ENCODE assay signal across 7 cellular contexts in the genomic region with DNA sequence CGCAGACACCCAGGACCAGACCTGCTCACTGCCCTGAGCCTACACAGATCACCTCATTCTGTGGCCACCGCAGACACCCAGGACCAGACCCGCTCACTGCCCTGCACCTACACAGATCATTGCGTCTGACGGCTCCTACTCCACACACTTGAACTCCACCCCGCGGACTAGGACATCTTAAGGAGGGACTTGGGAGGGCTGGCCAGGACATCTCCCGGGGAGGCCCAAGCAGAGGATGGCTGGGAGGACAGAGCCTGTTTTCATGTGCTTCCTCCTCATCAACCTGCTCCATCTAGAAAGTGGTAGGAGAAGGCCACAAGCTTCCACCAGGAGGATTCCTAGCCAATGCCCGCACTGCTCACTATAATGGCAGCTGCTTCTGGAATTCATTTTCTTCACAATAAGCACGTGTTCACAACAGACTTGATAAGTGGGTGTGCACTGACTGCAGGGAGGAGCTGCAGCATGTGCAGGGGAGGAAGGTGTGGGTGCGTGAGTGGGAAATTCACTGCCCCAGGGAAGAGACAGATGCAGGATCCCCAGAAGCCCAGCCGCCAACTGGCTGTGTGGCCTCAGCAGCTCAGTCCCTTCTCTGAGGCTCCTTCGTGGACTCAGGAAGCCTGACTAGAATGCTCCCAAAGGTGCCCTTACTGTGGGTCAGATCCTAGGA.
"Had no signal": no experiment of that assay in that cellular context is flagged by ENCODE, and none has a peak within 500 bp of the region (broad histone marks: within the 10 kb centered on the region; RNA-seq: fewer than 3 reads in every experiment).

No MANE protein-coding gene starts in this region.

- DNase-seq: GM23248, GOT3, HFFc6, IMR-90 had no signal

- H3K27ac ChIP-seq: GM23248, HL-60 had no signal

- H2AFZ ChIP-seq: GM23248 had no signal

- H3K4me3 ChIP-seq: GM23248, K562 had no signal

- H3K9ac ChIP-seq: GM23248 had no signal

- FAIRE-seq: H54, K562 had no signal
